Comparison of ENCODE assay signal across 11 cellular contexts in genomic region chr2:43518182-43518581, GRCh38.
A peak's percentile ranks its signal among the peaks of the same experiment; 100 is the strongest.
DNase-seq lines count a peak whose midpoint lies in the region; ATAC-seq, FAIRE-seq and TF ChIP-seq lines count a peak whose summit lies in the region.
"Had no signal": no experiment of that assay in that cellular context is flagged by ENCODE, and none has a peak within 500 bp of the region (broad histone marks: within the 10 kb centered on the region; RNA-seq: fewer than 3 reads in every experiment).

No MANE protein-coding gene starts in this region.

- H3K9me3 Mint-ChIP-seq in HFFc6 = no peaks in the 10 kb centered on the region

- H3K9ac ChIP-seq in keratinocyte (ENCODE audit: control insufficient read depth, extremely low read depth, insufficient read depth, low read length) (peak overlapping the region; percentile 67), smooth muscle cell (ENCODE audit: low read depth) (no peak overlapping the region)

- FAIRE-seq in keratinocyte (lab: Jason Lieb, UNC) = peak; percentile 80
- FAIRE-seq: GM18507 had no signal

- dilution Hi-C loops in keratinocyte (cut with MboI; ENCODE audit: extremely low pct_ligation_motif_present, low sequenced_read_pairs) = no loop called here

- 20 to 24% methylated on average over 1 of the region's 1 CpG for WGBS in body of pancreas, 2 donors
- WGBS in smooth muscle cell (ENCODE audit: low lambda C conversion rate) = 50% methylated on average over 1 of the region's 1 CpG

- H3K4me1 Mint-ChIP-seq in HFFc6 (ENCODE audit: low read depth) = peaks cover 49% of the 10 kb centered on the region

- no TSS peak for BruUV-seq in PC-9 (replicated peaks; lab: Mats Ljungman, UMichigan)

- no peak for TF ChIP-seq CTCF in HFFc6 (IDR thresholded peaks at IDR 0.05)
- no peak for TF ChIP-seq CTCF in body of pancreas (IDR thresholded peaks at IDR 0.05)
- TF ChIP-seq CTCF in keratinocyte (optimal IDR thresholded peaks at IDR 0.05 in 1 of 3, IDR thresholded peaks at IDR 0.05 in 1 of 3, conservative IDR thresholded peaks at IDR 0.05 in 1 of 3; ENCODE audit: extremely low read depth in 1 of 3, insufficient read depth in 2 of 3, low read length in 3 of 3) = no peak
- no peak for TF ChIP-seq CTCF in smooth muscle cell (IDR thresholded peaks at IDR 0.05; ENCODE audit: borderline replicate concordance, insufficient read depth, poor library complexity, severe bottlenecking)
- no peak for TF ChIP-seq CTCF in PC-9 (conservative IDR thresholded peaks at IDR 0.05)

- H3K4me2 ChIP-seq in keratinocyte (ENCODE audit: control insufficient read depth, extremely low read depth, insufficient read depth, low read depth, low read length) (peak overlapping the region; percentile 96), smooth muscle cell (no peak overlapping the region), PC-9 (no peak overlapping the region)

- peak overlapping the region; percentile 89; the same call in 1 of the 2 replicates for H3K27ac Mint-ChIP-seq in HFFc6
- H3K27ac Mint-ChIP-seq: activated CD4-positive, alpha-beta T cell treated with anti-CD3 and anti-CD28 coated beads for 36 hours had no signal

- H3K9me3 ChIP-seq in body of pancreas (no peaks in the 10 kb centered on the region), keratinocyte (ENCODE audit: control insufficient read depth, low read depth, low read length) (no peaks in the 10 kb centered on the region), smooth muscle cell (replicated peaks; ENCODE audit: low read depth) (no peaks in the 10 kb centered on the region), PC-9 (ENCODE audit: insufficient read depth, low read depth) (no peaks in the 10 kb centered on the region)

- H3K4me1 ChIP-seq in body of pancreas (peaks cover 51% of the 10 kb centered on the region), keratinocyte (ENCODE audit: control insufficient read depth, extremely low read depth, insufficient read depth, low read length) (peaks cover 53% of the 10 kb centered on the region), smooth muscle cell (ENCODE audit: low read depth) (peaks cover 5% of the 10 kb centered on the region), PC-9 (replicated peaks; ENCODE audit: insufficient read depth) (peaks cover 11% of the 10 kb centered on the region)

- ATAC-seq in body of pancreas (peak; percentile 55), HG03095 (IDR thresholded peaks at IDR 0.05; ENCODE audit: unreplicated experiment) (no peak), GM21723 (IDR thresholded peaks at IDR 0.05; ENCODE audit: unreplicated experiment) (no peak)
- ATAC-seq: activated CD4-positive, alpha-beta T cell treated with anti-CD3 and anti-CD28 coated beads for 36 hours had no signal

- H3K27ac ChIP-seq in body of pancreas (peak overlapping the region; percentile 21 to 81 (median 49)), keratinocyte (ENCODE audit: control insufficient read depth, insufficient read depth, low read length) (peak overlapping the region; percentile 76), smooth muscle cell (ENCODE audit: low read depth) (peak overlapping the region; percentile 13), PC-9 (no peak overlapping the region)

- no peaks in the 10 kb centered on the region for H3K9me2 ChIP-seq in PC-9 (ENCODE audit: insufficient read depth)

- H3F3A ChIP-seq in smooth muscle cell (ENCODE audit: low read depth) (no peaks in the 10 kb centered on the region), PC-9 (ENCODE audit: insufficient read depth, low read depth) (peaks cover 39% of the 10 kb centered on the region; the same call in 1 of the 2 replicates)

- H4K20me1 ChIP-seq in keratinocyte (ENCODE audit: control insufficient read depth, extremely low read depth, insufficient read depth, low read length) (no peaks in the 10 kb centered on the region), smooth muscle cell (ENCODE audit: low read depth) (no peaks in the 10 kb centered on the region), PC-9 (ENCODE audit: insufficient read depth) (no peaks in the 10 kb centered on the region)

- H3K9me1 ChIP-seq in keratinocyte (ENCODE audit: control insufficient read depth, extremely low read depth, insufficient read depth, low read length) = no peaks in the 10 kb centered on the region

- POLR2A ChIA-PET in PC-9 (lab: Charles Lee; ENCODE audit: unreplicated experiment) = no interaction called here

- no peak for TF ChIP-seq POLR2A in body of pancreas (IDR thresholded peaks at IDR 0.05)

- H3K4me3 ChIP-seq in body of pancreas (no peak overlapping the region), keratinocyte (ENCODE audit: control insufficient read depth in 2 of 3, extremely low read depth in 1 of 3, insufficient read depth in 2 of 3, low read depth in 1 of 3, low read length in 3 of 3) (peak overlapping the region in 2 of 3 experiments; percentile 59), smooth muscle cell (no peak overlapping the region), PC-9 (no peak overlapping the region)

- H3K27me3 ChIP-seq in body of pancreas (no peaks in the 10 kb centered on the region), keratinocyte (ENCODE audit: control insufficient read depth, extremely low read depth, insufficient read depth, low read length) (no peaks in the 10 kb centered on the region), smooth muscle cell (ENCODE audit: low read depth) (no peaks in the 10 kb centered on the region), PC-9 (ENCODE audit: insufficient read depth, low read depth) (no peaks in the 10 kb centered on the region)

- DNase-seq in HFFc6 (no peak), body of pancreas (peak in 1 of 4 donors; percentile 15), keratinocyte (ENCODE audit: low read depth, low spot score) (no peak), smooth muscle cell (lab: John Stamatoyannopoulos, UW; ENCODE audit: unreplicated experiment) (no peak), NCI-H187 treated with DMSO at 0.1 percent for 48 hours (lab: John Stamatoyannopoulos, UW) (no peak), PC-9 (no peak)
- DNase-seq: activated CD4-positive, alpha-beta T cell treated with anti-CD3 and anti-CD28 coated beads for 36 hours; NCI-H226 had no signal

- intact Hi-C loops in body of pancreas (cut with DNase I) (no loop called here), PC-9 (cut with micrococcal nuclease; ENCODE audit: unreplicated experiment) (no loop called here)

- H3K4me3 Mint-ChIP-seq in HFFc6 = no peak overlapping the region
- H3K4me3 Mint-ChIP-seq: activated CD4-positive, alpha-beta T cell treated with anti-CD3 and anti-CD28 coated beads for 36 hours had no signal

- peaks cover 6% of the 10 kb centered on the region for H3K79me2 ChIP-seq in keratinocyte (ENCODE audit: control insufficient read depth, insufficient read depth, low read length)
- no peaks in the 10 kb centered on the region for H3K79me2 ChIP-seq in smooth muscle cell (ENCODE audit: low read depth)
- no peaks in the 10 kb centered on the region for H3K79me2 ChIP-seq in PC-9 (ENCODE audit: low read depth)

- CTCF ChIA-PET in PC-9 (lab: Charles Lee) = no interaction called here

- peak overlapping the region; percentile 74 for H2AFZ ChIP-seq in keratinocyte (ENCODE audit: control insufficient read depth, low read length)
- no peak overlapping the region for H2AFZ ChIP-seq in smooth muscle cell (ENCODE audit: low read depth)
- no peak overlapping the region for H2AFZ ChIP-seq in PC-9

- H3K36me3 ChIP-seq in body of pancreas (replicated peaks in 1 of 2; ENCODE audit: insufficient read depth in 1 of 2, low read depth in 2 of 2) = no peaks in the 10 kb centered on the region
- H3K36me3 ChIP-seq in keratinocyte (ENCODE audit: control insufficient read depth in 2 of 2, extremely low read depth in 1 of 2, insufficient read depth in 2 of 2, low read length in 2 of 2) = no peaks in the 10 kb centered on the region
- H3K36me3 ChIP-seq in smooth muscle cell (ENCODE audit: low read depth) = no peaks in the 10 kb centered on the region
- no peaks in the 10 kb centered on the region for H3K36me3 ChIP-seq in PC-9 (ENCODE audit: low read depth)

- H3K36me3 Mint-ChIP-seq in HFFc6 (ENCODE audit: low read depth) = no peaks in the 10 kb centered on the region

- no peaks in the 10 kb centered on the region for H3K27me3 Mint-ChIP-seq in HFFc6 (ENCODE audit: insufficient read depth)
- H3K27me3 Mint-ChIP-seq: activated CD4-positive, alpha-beta T cell treated with anti-CD3 and anti-CD28 coated beads for 36 hours had no signal

Comparison
In these comparisons a context has a peak if more than half of its experiments do, and no peak if none do; other contexts are left out.
1. H3K4me3 ChIP-seq: peak in keratinocyte (2 of 3); none in body of pancreas (0 of 2), smooth muscle cell (single experiment) and PC-9 (single experiment).